In genomic region chr1:114006825-114007224, GRCh38 we compare ENCODE assay signal across 1 cellular context. TPM values are rescaled to one million over a fixed set of nuclear protein-coding genes. Genes with fewer than 3 reads are reported as not detected.
"Had no signal": no experiment of that assay in that cellular context is flagged by ENCODE, and none has a peak within 500 bp of the region (broad histone marks: within the 10 kb centered on the region; RNA-seq: fewer than 3 reads in every experiment).

No MANE protein-coding gene starts in this region.

RNA-seq across cellular contexts. Expression of gene OLFML3, which starts 27.6 kb away (rescaled TPM):
- polyA plus RNA-seq: IgD-negative memory B cell had no signal
